ENCODE assay signal across 9 cellular contexts in genomic region chr14:44966601-44967336, GRCh38. TPM values are rescaled to one million over a fixed set of nuclear protein-coding genes. Genes with fewer than 3 reads are reported as not detected.
A peak's percentile ranks its signal among the peaks of the same experiment; 100 is the strongest.
DNase-seq lines count a peak whose midpoint lies in the region; ATAC-seq and TF ChIP-seq lines count a peak whose summit lies in the region.
"Had no signal": no experiment of that assay in that cellular context is flagged by ENCODE, and none has a peak within 500 bp of the region (broad histone marks: within the 10 kb centered on the region; RNA-seq: fewer than 3 reads in every experiment).

No MANE protein-coding gene starts in this region.

- no peak for ATAC-seq in activated CD8-positive, alpha-beta T cell treated with anti-CD3 and anti-CD28 coated beads, Interleukin-2, amount 10 ng/mL, durations not matched to agents 7 days and 5 days
- no peak for ATAC-seq in GM21423 (IDR thresholded peaks at IDR 0.05; ENCODE audit: unreplicated experiment)
- no peak for ATAC-seq in GM18517 (IDR thresholded peaks at IDR 0.05; ENCODE audit: unreplicated experiment)

- H3K9me3 ChIP-seq in suprapubic skin = no peaks in the 10 kb centered on the region

- peaks cover 77% of the 10 kb centered on the region for H3K4me1 Mint-ChIP-seq in activated naive CD4-positive, alpha-beta T cell treated with anti-CD3 and anti-CD28 coated beads, Interleukin-2, amount 50 U/mL, for 24 hours
- H3K4me1 Mint-ChIP-seq in activated CD8-positive, alpha-beta T cell treated with anti-CD3 and anti-CD28 coated beads, Interleukin-2, amount 10 ng/mL, durations not matched to agents 7 days and 5 days (ENCODE audit: low read depth) = peaks cover 68% of the 10 kb centered on the region
- peaks cover 39 to 53% of the 10 kb centered on the region in 2 donors for H3K4me1 Mint-ChIP-seq in immature natural killer cell

- CTCF ChIA-PET in activated CD8-positive, alpha-beta T cell treated with anti-CD3 and anti-CD28 coated beads, Interleukin-2, amount 10 ng/mL, durations not matched to agents 7 days and 5 days (lab: Charles Lee) = no interaction called here

- no peak overlapping the region for H3K27ac Mint-ChIP-seq in activated naive CD4-positive, alpha-beta T cell treated with anti-CD3 and anti-CD28 coated beads, Interleukin-2, amount 50 U/mL, for 24 hours
- no peak overlapping the region for H3K27ac Mint-ChIP-seq in activated CD8-positive, alpha-beta T cell treated with anti-CD3 and anti-CD28 coated beads, Interleukin-2, amount 10 ng/mL, durations not matched to agents 7 days and 5 days
- H3K27ac Mint-ChIP-seq in immature natural killer cell = peak overlapping the region in 1 of 6 donors; percentile 33

- no peaks in the 10 kb centered on the region for H3K27me3 Mint-ChIP-seq in activated naive CD4-positive, alpha-beta T cell treated with anti-CD3 and anti-CD28 coated beads, Interleukin-2, amount 50 U/mL, for 24 hours
- no peaks in the 10 kb centered on the region for H3K27me3 Mint-ChIP-seq in activated CD8-positive, alpha-beta T cell treated with anti-CD3 and anti-CD28 coated beads, Interleukin-2, amount 10 ng/mL, durations not matched to agents 7 days and 5 days (ENCODE audit: low read depth)
- no peaks in the 10 kb centered on the region for H3K27me3 Mint-ChIP-seq in immature natural killer cell (ENCODE audit: low read depth in 3 of 3)

- H3K36me3 ChIP-seq in suprapubic skin = no peaks in the 10 kb centered on the region

- no peaks in the 10 kb centered on the region for H3K27me3 ChIP-seq in suprapubic skin

- TF ChIP-seq CTCF in suprapubic skin (IDR thresholded peaks at IDR 0.05) = no peak

- no peak for TF ChIP-seq EP300 in suprapubic skin (IDR thresholded peaks at IDR 0.05)

- H3K4me3 ChIP-seq in suprapubic skin = peak overlapping the region; percentile 96

- H3K4me1 ChIP-seq in suprapubic skin = peaks cover 59% of the 10 kb centered on the region

- TF ChIP-seq POLR2A in suprapubic skin (IDR thresholded peaks at IDR 0.05) = no peak

- no peak for DNase-seq in activated naive CD4-positive, alpha-beta T cell treated with anti-CD3 and anti-CD28 coated beads, Interleukin-2, amount 50 U/mL, for 16 hours
- DNase-seq in activated CD8-positive, alpha-beta T cell treated with anti-CD3 and anti-CD28 coated beads, Interleukin-2, amount 10 ng/mL, durations not matched to agents 7 days and 5 days = no peak
- DNase-seq in immature natural killer cell (no peak), suprapubic skin (ENCODE audit: low spot score in 2 of 2) (no peak), HPDE6-E6E7 (ENCODE audit: extremely low spot score) (no peak)
- DNase-seq: DMS79 treated with DMSO at 0.1 percent for 48 hours had no signal

- H3K4me3 Mint-ChIP-seq in activated naive CD4-positive, alpha-beta T cell treated with anti-CD3 and anti-CD28 coated beads, Interleukin-2, amount 50 U/mL, for 24 hours = peak overlapping the region; percentile 62
- peak overlapping the region; percentile 44 for H3K4me3 Mint-ChIP-seq in activated CD8-positive, alpha-beta T cell treated with anti-CD3 and anti-CD28 coated beads, Interleukin-2, amount 10 ng/mL, durations not matched to agents 7 days and 5 days
- peak overlapping the region; percentile 15 to 58 (median 31) for H3K4me3 Mint-ChIP-seq in immature natural killer cell

- peaks cover 52% of the 10 kb centered on the region for H3K36me3 Mint-ChIP-seq in activated naive CD4-positive, alpha-beta T cell treated with anti-CD3 and anti-CD28 coated beads, Interleukin-2, amount 50 U/mL, for 24 hours
- peaks cover 62% of the 10 kb centered on the region for H3K36me3 Mint-ChIP-seq in activated CD8-positive, alpha-beta T cell treated with anti-CD3 and anti-CD28 coated beads, Interleukin-2, amount 10 ng/mL, durations not matched to agents 7 days and 5 days (ENCODE audit: low read depth)
- peaks cover 33 to 57% (median 46%) of the 10 kb centered on the region in 3 donors for H3K36me3 Mint-ChIP-seq in immature natural killer cell

- POLR2A ChIA-PET in activated CD8-positive, alpha-beta T cell treated with anti-CD3 and anti-CD28 coated beads, Interleukin-2, amount 10 ng/mL, durations not matched to agents 7 days and 5 days (lab: Charles Lee) = no interaction called here

- peaks cover 40% of the 10 kb centered on the region for H3K9me3 Mint-ChIP-seq in activated naive CD4-positive, alpha-beta T cell treated with anti-CD3 and anti-CD28 coated beads, Interleukin-2, amount 50 U/mL, for 24 hours
- peaks cover 29% of the 10 kb centered on the region for H3K9me3 Mint-ChIP-seq in activated CD8-positive, alpha-beta T cell treated with anti-CD3 and anti-CD28 coated beads, Interleukin-2, amount 10 ng/mL, durations not matched to agents 7 days and 5 days (ENCODE audit: insufficient read depth)
- H3K9me3 Mint-ChIP-seq in immature natural killer cell = peaks cover 6 to 41% (median 25%) of the 10 kb centered on the region in 6 donors

- WGBS in suprapubic skin = 72% methylated on average over 4 of the region's 4 CpGs

- H3K27ac ChIP-seq in suprapubic skin = no peak overlapping the region

RNA-seq across cellular contexts. Expression of gene TOGARAM1, which starts 4.8 kb away (rescaled TPM):
- 1 to 10 TPM; 8.9 to 9.5 TPM for total RNA-seq in activated CD8-positive, alpha-beta T cell treated with anti-CD3 and anti-CD28 coated beads, Interleukin-2, amount 10 ng/mL, durations not matched to agents 7 days and 5 days
- 10 to 100 TPM in 2 of 3 donors, 1 to 10 TPM in 1; 9.4 to 13.0 (median 12.7) TPM for polyA plus RNA-seq in immature natural killer cell
- 10 to 100 TPM; 12.5 to 24.3 (median 14.2) TPM for total RNA-seq in suprapubic skin

RNA-seq across cellular contexts. Expression of gene KLHL28, which starts 5.0 kb away (rescaled TPM):
- total RNA-seq in activated CD8-positive, alpha-beta T cell treated with anti-CD3 and anti-CD28 coated beads, Interleukin-2, amount 10 ng/mL, durations not matched to agents 7 days and 5 days = 10 to 100 TPM; 13.9 to 15.2 TPM
- polyA plus RNA-seq in immature natural killer cell = 10 to 100 TPM; 32.1 to 79.9 (median 36.3) TPM
- total RNA-seq in suprapubic skin = 10 to 100 TPM; 13.7 to 23.5 (median 16.2) TPM
